13 cellular contexts compared by ENCODE assay signal in genomic region chr22:37169947-37170688, GRCh38. TPM values are rescaled to one million over a fixed set of nuclear protein-coding genes. Genes with fewer than 3 reads are reported as not detected.
DNase-seq lines count a peak whose midpoint lies in the region; ATAC-seq and TF ChIP-seq lines count a peak whose summit lies in the region.
"Had no signal": no experiment of that assay in that cellular context is flagged by ENCODE, and none has a peak within 500 bp of the region (broad histone marks: within the 10 kb centered on the region; RNA-seq: fewer than 3 reads in every experiment).

No MANE protein-coding gene starts in this region.

- H3K9me3 Mint-ChIP-seq in activated T-cell treated with anti-CD3 and anti-CD28 coated beads, Interleukin-2, amount 50 U/mL, for 4 hours = no peaks in the 10 kb centered on the region
- H3K9me3 Mint-ChIP-seq in T-cell = no peaks in the 10 kb centered on the region

- H3K4me3 Mint-ChIP-seq in activated T-cell treated with anti-CD3 and anti-CD28 coated beads, Interleukin-2, amount 50 U/mL, for 4 hours = no peak overlapping the region
- peak overlapping the region in 2 of 3 donors; percentile 4 to 74 for H3K4me3 Mint-ChIP-seq in T-cell
- H3K4me3 Mint-ChIP-seq: neural progenitor cell had no signal

- peak overlapping the region; percentile 86 to 97 for H3K27ac Mint-ChIP-seq in T-cell
- H3K27ac Mint-ChIP-seq: neural progenitor cell had no signal

- no peak for TF ChIP-seq POLR2A in heart left ventricle (IDR thresholded peaks at IDR 0.05)
- TF ChIP-seq POLR2A in stomach (IDR thresholded peaks at IDR 0.05) = no peak
- no peak for TF ChIP-seq POLR2A in erythroblast (IDR thresholded peaks at IDR 0.05; ENCODE audit: low read length)

- TF ChIP-seq CTCF in heart left ventricle (IDR thresholded peaks at IDR 0.05) (no peak), stomach (IDR thresholded peaks at IDR 0.05) (no peak)

- H3K4me1 ChIP-seq in heart left ventricle = peaks cover 0 to 33% (median 12%) of the 10 kb centered on the region in 12 donors
- H3K4me1 ChIP-seq in stomach = peaks cover 18 to 35% (median 27%) of the 10 kb centered on the region in 4 donors
- H3K4me1 ChIP-seq: neural progenitor cell had no signal

- intact Hi-C loops in heart left ventricle (cut with DNase I) (loop anchor here in 3 of 10 donors (2.0 to 10.0 kb wide), 4 partner anchors 29 to 385 kb away; no protein-coding TSS in a partner anchor), stomach (cut with DNase I; ENCODE audit: low total_unique reads) (no loop called here)

- no peak for TF ChIP-seq EP300 in stomach (IDR thresholded peaks at IDR 0.05)

- H3K36me3 Mint-ChIP-seq in activated T-cell treated with anti-CD3 and anti-CD28 coated beads, Interleukin-2, amount 50 U/mL, for 4 hours (ENCODE audit: insufficient read depth) = no peaks in the 10 kb centered on the region
- peaks cover 6% of the 10 kb centered on the region for H3K36me3 Mint-ChIP-seq in T-cell
- H3K36me3 Mint-ChIP-seq: neural progenitor cell had no signal

- no peak for ATAC-seq in activated T-cell treated with anti-CD3 and anti-CD28 coated beads, Interleukin-2, amount 50 U/mL, for 4 hours
- ATAC-seq in T-cell (replicated peaks in 1 of 4) = peak in 3 of 4 experiments; percentile 31 to 55 (median 52)
- ATAC-seq in heart left ventricle = no peak
- ATAC-seq in GM18909 (IDR thresholded peaks at IDR 0.05; ENCODE audit: poor library complexity, unreplicated experiment) = no peak
- no peak for ATAC-seq in HG03175 (IDR thresholded peaks at IDR 0.05; ENCODE audit: unreplicated experiment)

- CTCF ChIA-PET in T-cell (lab: Charles Lee) = interaction anchor here (0.6 to 1.0 kb wide), 6 partner anchors 8 to 288 kb away, joined by 3 to 4 read pairs (median 3); no protein-coding TSS in a partner anchor

- H3K27me3 ChIP-seq in heart left ventricle (no peaks in the 10 kb centered on the region), stomach (no peaks in the 10 kb centered on the region)
- H3K27me3 ChIP-seq: neural progenitor cell, upper lobe of left lung had no signal

- H3K4me1 Mint-ChIP-seq in activated T-cell treated with anti-CD3 and anti-CD28 coated beads, Interleukin-2, amount 50 U/mL, for 4 hours (ENCODE audit: low read depth) = peaks cover 54% of the 10 kb centered on the region
- H3K4me1 Mint-ChIP-seq in T-cell = peaks cover 54 to 66% (median 65%) of the 10 kb centered on the region in 3 donors

- H3K27ac ChIP-seq in heart left ventricle (no peak overlapping the region), stomach (peak overlapping the region in 3 of 5 donors; percentile 14 to 21 (median 20))
- H3K27ac ChIP-seq: GM23248, neural progenitor cell had no signal

- peak; percentile 21 for DNase-seq in activated T-cell treated with anti-CD3 and anti-CD28 coated beads, Interleukin-2, amount 50 U/mL, for 1 hour
- DNase-seq in activated T-cell treated with anti-CD3 and anti-CD28 coated beads, Interleukin-2, amount 50 U/mL, for 4 hours = no peak
- DNase-seq in T-cell = peak in 1 of 34 experiments; percentile 48
- peak in 3 of 5 donors; percentile 10 to 34 (median 12) for DNase-seq in heart left ventricle
- DNase-seq in stomach = no peak
- no peak for DNase-seq in erythroblast (lab: John Stamatoyannopoulos, UW)
- DNase-seq: effector CD4-positive, alpha-beta T cell had no signal

- no peaks in the 10 kb centered on the region for H3K27me3 Mint-ChIP-seq in activated T-cell treated with anti-CD3 and anti-CD28 coated beads, Interleukin-2, amount 50 U/mL, for 4 hours (ENCODE audit: low read depth)
- H3K27me3 Mint-ChIP-seq in T-cell = no peaks in the 10 kb centered on the region

- H3K9me3 ChIP-seq in heart left ventricle = no peaks in the 10 kb centered on the region
- no peaks in the 10 kb centered on the region for H3K9me3 ChIP-seq in stomach
- H3K9me3 ChIP-seq: upper lobe of left lung had no signal

- WGBS in heart left ventricle, 4 donors = 86 to 96% (median 91%) methylated on average over 10 of the region's 10 CpGs
- 82 to 92% (median 88%) methylated on average over 6 to 10 of the region's 10 CpGs for WGBS in stomach, 5 donors

- H3K4me3 ChIP-seq in heart left ventricle (no peak overlapping the region), stomach (no peak overlapping the region)
- H3K4me3 ChIP-seq: GM23248, neural progenitor cell, upper lobe of left lung had no signal

- POLR2A ChIA-PET in T-cell (lab: Charles Lee) = interaction anchor here in 1 of 2 donors (0.6 kb wide), 1 partner anchor 1577 kb away, joined by 6 read pairs; no protein-coding TSS in a partner anchor

- no peaks in the 10 kb centered on the region for H3K36me3 ChIP-seq in heart left ventricle
- H3K36me3 ChIP-seq in stomach = no peaks in the 10 kb centered on the region
- H3K36me3 ChIP-seq: neural progenitor cell, upper lobe of left lung had no signal

RNA-seq across cellular contexts. Expression of gene C1QTNF6, which starts 17.9 kb away (rescaled TPM):
- 1 to 10 TPM in 2 of 3 donors, under 1 TPM in 1; 0.96 to 2.4 (median 1.2) TPM for total RNA-seq in activated T-cell treated with anti-CD3 and anti-CD28 coated beads, Interleukin-2, amount 50 U/mL, for 4 hours
- 10 to 100 TPM in 4 of 5 donors, 1 to 10 TPM in 1; 9.0 to 26.4 (median 22.0) TPM for total RNA-seq in T-cell
- total RNA-seq in heart left ventricle = 10 to 100 TPM in 1 of 9 donors, 1 to 10 TPM in 6, under 1 TPM in 2; 0.31 to 11.9 (median 1.4) TPM
- 1 to 10 TPM in 1 of 2 donors, under 1 TPM in 1; 0.99 to 3.0 TPM for polyA plus RNA-seq in heart left ventricle
- total RNA-seq in stomach = 10 to 100 TPM in 1 of 5 donors, 1 to 10 TPM in 2, under 1 TPM in 1, not detected in 1; 0.45 to 10.4 (median 3.0) TPM
- polyA plus RNA-seq in stomach = 1 to 10 TPM; 2.3 to 4.5 (median 4.1) TPM

RNA-seq across cellular contexts. Expression of gene IL2RB, which starts 20.4 kb away (rescaled TPM):
- 100 to 1,000 TPM; 178 to 212 (median 206) TPM for total RNA-seq in activated T-cell treated with anti-CD3 and anti-CD28 coated beads, Interleukin-2, amount 50 U/mL, for 4 hours
- total RNA-seq in T-cell (100 to 1,000 TPM in 2 of 5 donors, 10 to 100 TPM in 3; 53.6 to 118 (median 98.1) TPM), heart left ventricle (1 to 10 TPM in 2 of 9 donors, under 1 TPM in 6, not detected in 1; 0.09 to 8.7 (median 0.38) TPM), stomach (1 to 10 TPM in 2 of 5 donors, under 1 TPM in 1, not detected in 2; 0.73 to 5.3 (median 5.2) TPM)
- polyA plus RNA-seq in heart left ventricle (under 1 TPM; 0.24 to 0.38 TPM), stomach (1 to 10 TPM in 1 of 3 donors, under 1 TPM in 2; 0.44 to 2.6 (median 0.58) TPM)
- total RNA-seq: frontal cortex, GM23248 had no signal

RNA-seq across cellular contexts. Expression of gene SSTR3, which starts 42.2 kb away (rescaled TPM):
- 1 to 10 TPM; 1.7 to 2.3 (median 1.9) TPM for total RNA-seq in activated T-cell treated with anti-CD3 and anti-CD28 coated beads, Interleukin-2, amount 50 U/mL, for 4 hours
- total RNA-seq in T-cell (1 to 10 TPM; 4.6 to 8.7 (median 5.3) TPM), heart left ventricle (under 1 TPM in 1 of 9 donors, not detected in 8; 0.07 TPM), stomach (under 1 TPM in 1 of 5 donors, not detected in 4; 0.37 TPM)
- polyA plus RNA-seq in heart left ventricle (not detected), stomach (under 1 TPM in 2 of 3 donors, not detected in 1; 0.05 to 0.12 TPM)
- total RNA-seq: GM23248 had no signal
- polyA plus RNA-seq: GM23248 had no signal

Comparison
In these comparisons a context has a peak if more than half of its experiments do, and no peak if none do; other contexts are left out.
1. DNase-seq: peak in activated T-cell treated with anti-CD3 and anti-CD28 coated beads, Interleukin-2, amount 50 U/mL, for 1 hour (single experiment) and heart left ventricle (3 of 5); none in activated T-cell treated with anti-CD3 and anti-CD28 coated beads, Interleukin-2, amount 50 U/mL, for 4 hours (single experiment), stomach (single experiment) and erythroblast (0 of 2).
2. ATAC-seq: peak in T-cell (3 of 4); none in activated T-cell treated with anti-CD3 and anti-CD28 coated beads, Interleukin-2, amount 50 U/mL, for 4 hours (0 of 2), heart left ventricle (0 of 4), GM18909 (single experiment) and HG03175 (single experiment).
3. H3K27ac ChIP-seq: peak in stomach (3 of 5); none in heart left ventricle (0 of 12).
4. RNA of gene IL2RB, which starts 20.4 kb away (total RNA-seq): 178 to 212 TPM in activated T-cell treated with anti-CD3 and anti-CD28 coated beads, Interleukin-2, amount 50 U/mL, for 4 hours and 53.6 to 118 TPM in T-cell; 0.73 to 5.3 TPM in stomach and 0.09 to 8.7 TPM in heart left ventricle; every median in the first group is over 4 times any median in the second.